8 cellular contexts compared by ENCODE assay signal in the genomic region with DNA sequence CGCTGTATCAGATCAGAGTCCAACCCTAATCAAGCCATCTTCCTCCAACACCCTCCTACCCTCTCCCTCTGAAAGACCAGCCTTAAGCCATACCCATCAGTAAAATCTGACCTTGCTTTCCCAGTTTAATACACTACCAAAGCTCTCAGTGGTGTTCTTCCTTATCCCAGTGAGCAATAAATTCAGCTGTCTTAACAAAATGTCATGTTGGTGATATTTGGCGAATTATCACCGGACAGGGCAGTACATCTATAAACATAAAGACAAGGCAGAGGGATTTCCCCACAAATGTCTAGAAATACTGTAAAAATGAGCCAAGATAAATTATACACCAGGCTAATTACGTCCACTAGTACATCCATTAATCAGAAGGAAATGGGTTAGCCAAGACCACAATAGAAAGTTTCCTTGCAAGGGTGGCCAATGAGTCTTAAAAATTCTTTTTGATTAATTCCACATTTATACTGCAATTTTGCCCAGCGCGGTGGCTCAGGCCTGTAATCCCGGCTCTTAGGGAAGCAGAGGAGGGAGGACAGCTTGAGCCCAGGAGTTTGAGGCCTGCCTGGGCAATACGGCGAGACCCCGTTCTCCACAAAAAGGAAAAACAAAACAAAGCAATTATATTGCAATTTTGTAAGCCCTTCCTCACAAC. TPM values are rescaled to one million over a fixed set of nuclear protein-coding genes. Genes with fewer than 3 reads are reported as not detected.
DNase-seq lines count a peak whose midpoint lies in the region; ATAC-seq and TF ChIP-seq lines count a peak whose summit lies in the region.

No MANE protein-coding gene starts in this region.

- H3K27ac ChIP-seq in DOHH2 (ENCODE audit: low read depth, low read length) (peak overlapping the region; percentile 39; the same call in 1 of the 2 replicates), esophagus muscularis mucosa (replicated peaks in 1 of 4) (peak overlapping the region; percentile 76 to 89 (median 86)), parathyroid adenoma (peak overlapping the region; percentile 76)

- no peak for ATAC-seq in GM21786 (IDR thresholded peaks at IDR 0.05; ENCODE audit: unreplicated experiment)

- TF ChIP-seq POLR2A in esophagus muscularis mucosa (IDR thresholded peaks at IDR 0.05; ENCODE audit: low read depth): no peak

- intact Hi-C loops in esophagus muscularis mucosa (cut with DNase I): loop anchor here (5.0 to 10.0 kb wide), 3 partner anchors 114 to 197 kb away; partner anchors contain the start of genes CFAP206 and SLC35A1

- H3F3A ChIP-seq in DOHH2 (ENCODE audit: control insufficient read depth, insufficient read depth): no peaks in the 10 kb centered on the region

- peak overlapping the region; percentile 91 for H2AFZ ChIP-seq in parathyroid adenoma

- H4K20me1 ChIP-seq in DOHH2 (ENCODE audit: control insufficient read depth, insufficient read depth, low read depth, low read length): 0 out of 2 replicates have a peak, but pooled peaks cover 5% of the 10 kb centered on the region

- no peaks in the 10 kb centered on the region for H3K27me3 ChIP-seq in DOHH2 (ENCODE audit: control insufficient read depth, low read length)
- no peaks in the 10 kb centered on the region for H3K27me3 ChIP-seq in esophagus muscularis mucosa
- H3K27me3 ChIP-seq in parathyroid adenoma (ENCODE audit: control insufficient read depth, insufficient read depth, low read length): no peaks in the 10 kb centered on the region

- TF ChIP-seq CTCF in DOHH2 (IDR thresholded peaks at IDR 0.05; ENCODE audit: low read depth, low read length, poor library complexity, severe bottlenecking): no peak
- TF ChIP-seq CTCF in esophagus muscularis mucosa (IDR thresholded peaks at IDR 0.05): no peak
- no peak for TF ChIP-seq CTCF in parathyroid adenoma (IDR thresholded peaks at IDR 0.05)

- peaks cover 68% of the 10 kb centered on the region for H3K36me3 ChIP-seq in DOHH2 (ENCODE audit: control insufficient read depth, low read length)
- H3K36me3 ChIP-seq in esophagus muscularis mucosa: peaks cover 0 to 7% (median 2%) of the 10 kb centered on the region in 4 donors
- no peaks in the 10 kb centered on the region for H3K36me3 ChIP-seq in parathyroid adenoma (ENCODE audit: control insufficient read depth, insufficient read depth, low read length)

- H3K79me2 ChIP-seq in DOHH2 (ENCODE audit: control insufficient read depth, low read length) (peaks cover 98% of the 10 kb centered on the region), parathyroid adenoma (peaks cover 72% of the 10 kb centered on the region)

- WGBS in esophagus muscularis mucosa: 20% methylated on average over 10 of the region's 10 CpGs

- peaks cover 34% of the 10 kb centered on the region for H3K4me1 ChIP-seq in DOHH2 (ENCODE audit: control insufficient read depth, low read length)
- H3K4me1 ChIP-seq in esophagus muscularis mucosa: peaks cover 33 to 78% (median 57%) of the 10 kb centered on the region in 4 donors
- peaks cover 4% of the 10 kb centered on the region for H3K4me1 ChIP-seq in parathyroid adenoma

- DNase-seq in RKO (ENCODE audit: low spot score): peak; percentile 14
- no peak for DNase-seq in esophagus muscularis mucosa (ENCODE audit: extremely low spot score)
- no peak for DNase-seq in NCI-H1092 (lab: John Stamatoyannopoulos, UW)
- no peak for DNase-seq in LoVo (ENCODE audit: low spot score)
- no peak for DNase-seq in KG1 (lab: John Stamatoyannopoulos, UW)

- no peak for TF ChIP-seq EP300 in esophagus muscularis mucosa (IDR thresholded peaks at IDR 0.05)

- H3K9me3 ChIP-seq in DOHH2 (ENCODE audit: control insufficient read depth, insufficient read depth, low read length) (no peaks in the 10 kb centered on the region; the same call in 1 of the 2 replicates), esophagus muscularis mucosa (no peaks in the 10 kb centered on the region), parathyroid adenoma (ENCODE audit: control insufficient read depth, low read length) (no peaks in the 10 kb centered on the region)

- H3K9me2 ChIP-seq in DOHH2 (replicated peaks; ENCODE audit: control insufficient read depth, low read length): no peaks in the 10 kb centered on the region

- peak overlapping the region; percentile 70 for H3K4me2 ChIP-seq in DOHH2 (ENCODE audit: low read length)
- H3K4me2 ChIP-seq in parathyroid adenoma (ENCODE audit: low read length): peak overlapping the region; percentile 89

- H3K4me3 ChIP-seq in DOHH2 (ENCODE audit: low read length) (peak overlapping the region; percentile 95), esophagus muscularis mucosa (peak overlapping the region; percentile 66 to 86 (median 78)), parathyroid adenoma (ENCODE audit: low read depth, low read length) (peak overlapping the region; percentile 84)

- H3K9ac ChIP-seq in parathyroid adenoma: peak overlapping the region; percentile 58

RNA-seq across cellular contexts. Expression of gene RARS2, which starts 0.9 kb away (rescaled TPM):
- 10 to 100 TPM; 14.1 to 19.9 (median 17.6) TPM for total RNA-seq in esophagus muscularis mucosa

RNA-seq across cellular contexts. Expression of gene ORC3, which starts 1.1 kb away (rescaled TPM):
- 10 to 100 TPM in 3 of 4 donors, 1 to 10 TPM in 1; 9.9 to 18.7 (median 12.6) TPM for total RNA-seq in esophagus muscularis mucosa
